Comparison of ENCODE assay signal across 17 cellular contexts in the genomic region with DNA sequence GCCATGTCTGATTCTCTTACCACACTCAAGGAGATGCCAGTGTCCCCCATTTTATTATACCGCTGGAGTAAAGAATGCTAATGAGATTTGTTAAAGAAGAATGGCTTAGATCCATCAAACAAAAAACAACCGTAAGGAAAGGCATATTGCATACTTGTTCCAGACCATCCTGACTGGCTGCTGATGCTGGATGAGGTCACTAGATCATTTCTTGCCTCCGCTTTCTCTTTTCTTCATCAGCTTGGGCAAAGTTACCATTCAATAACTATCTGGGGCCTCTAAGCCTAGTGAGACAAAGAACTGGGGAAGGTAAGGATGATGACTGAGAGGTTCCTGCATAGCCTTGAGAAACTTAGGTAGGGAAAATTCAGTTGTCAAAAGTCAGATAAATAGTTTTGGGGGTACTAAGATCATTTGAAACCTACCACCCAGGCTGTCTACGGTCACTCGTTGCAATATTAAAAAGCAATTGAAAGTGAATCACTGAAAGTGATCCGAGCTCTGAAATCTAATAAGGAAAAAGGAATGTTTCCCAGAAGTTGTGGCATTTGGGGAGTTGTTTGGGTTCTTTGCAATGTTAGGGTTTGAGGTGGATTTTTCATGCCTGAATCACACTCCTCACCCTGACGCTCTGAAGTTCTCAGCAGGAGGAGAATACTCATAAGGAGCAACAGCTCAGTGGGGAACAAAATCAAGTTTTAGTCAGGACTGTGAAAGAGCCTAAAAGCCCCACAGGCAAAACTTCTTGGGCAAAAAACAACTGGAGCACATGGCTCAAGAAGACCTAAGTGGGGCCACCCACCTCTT.
DNase-seq lines count a peak whose midpoint lies in the region; ATAC-seq and TF ChIP-seq lines count a peak whose summit lies in the region.
"Had no signal": no experiment of that assay in that cellular context is flagged by ENCODE, and none has a peak within 500 bp of the region (broad histone marks: within the 10 kb centered on the region; RNA-seq: fewer than 3 reads in every experiment).

No MANE protein-coding gene starts in this region.

- POLR2A ChIA-PET in MCF 10A (lab: Yijun Ruan, JAX), result interaction anchor here (0.6 to 1.8 kb wide), 11 partner anchors 8 to 630 kb away, joined by 3 to 4 read pairs (median 3); partner anchors contain the start of gene DUSP10

- H3K36me3 ChIP-seq in breast epithelium (no peaks in the 10 kb centered on the region), lower lobe of right lung (no peaks in the 10 kb centered on the region)
- H3K36me3 ChIP-seq: gastrocnemius medialis, spleen, tibial nerve had no signal

- no peaks in the 10 kb centered on the region for H3K36me3 Mint-ChIP-seq in MCF 10A (ENCODE audit: insufficient read depth, unreplicated experiment)

- CTCF ChIA-PET in MCF 10A (lab: Yijun Ruan, JAX), result interaction anchor here (0.6 to 2.5 kb wide), 7 partner anchors 8 to 629 kb away, joined by 3 to 10 read pairs (median 3); partner anchors contain the start of gene DUSP10

- peak overlapping the region; percentile 28 for H3K4me3 Mint-ChIP-seq in MCF 10A (ENCODE audit: unreplicated experiment)
- H3K4me3 Mint-ChIP-seq: nephron progenitor cell had no signal

- H3K27me3 ChIP-seq in breast epithelium (no peaks in the 10 kb centered on the region), lower lobe of right lung (ENCODE audit: low read depth) (no peaks in the 10 kb centered on the region)
- H3K27me3 ChIP-seq: gastrocnemius medialis, spleen, tibial nerve had no signal

- BruUV-seq in MCF 10A (replicated peaks; lab: Mats Ljungman, UMichigan), result TSS peak; percentile 51

- intact Hi-C loops in MCF 10A (cut with micrococcal nuclease) (loop anchor here (2.0 kb wide), 2 partner anchors 82 to 84 kb away; no protein-coding TSS in a partner anchor), breast epithelium (cut with DNase I; ENCODE audit: low total_unique reads) (no loop called here), cardiac septum (cut with DNase I) (no loop called here), lower lobe of right lung (cut with DNase I) (no loop called here)

- H3K9me3 ChIP-seq in breast epithelium (no peaks in the 10 kb centered on the region), lower lobe of right lung (no peaks in the 10 kb centered on the region)
- H3K9me3 ChIP-seq: gastrocnemius medialis, spleen, tibial nerve had no signal

- H3K4me3 ChIP-seq in breast epithelium, result no peak overlapping the region
- H3K4me3 ChIP-seq in foreskin fibroblast (ENCODE audit: low read depth in 1 of 2, low read length in 2 of 2), result no peak overlapping the region
- H3K4me3 ChIP-seq in lower lobe of right lung, result no peak overlapping the region
- H3K4me3 ChIP-seq: gastrocnemius medialis, spleen, tibial nerve had no signal

- no peak for ATAC-seq in HG02970 (IDR thresholded peaks at IDR 0.05; ENCODE audit: low FRiP score, unreplicated experiment)
- no peak for ATAC-seq in esophagus mucosa
- ATAC-seq in lower lobe of right lung, result no peak
- ATAC-seq: gastrocnemius medialis had no signal

- H3K27ac ChIP-seq in breast epithelium (no peak overlapping the region), lower lobe of right lung (no peak overlapping the region)
- H3K27ac ChIP-seq: 22Rv1, gastrocnemius medialis, spleen, tibial nerve had no signal

- H3K9me3 Mint-ChIP-seq in MCF 10A (ENCODE audit: unreplicated experiment), result no peaks in the 10 kb centered on the region
- H3K9me3 Mint-ChIP-seq: activated T-helper 2 cell treated with anti-CD3 and anti-CD28 coated beads, Interferon-gamma antibody, Interleukin-2, Interleukin-4, amounts not matched to agents 10 μg/mL and 5 μg/mL and 100 μg/mL, durations not matched to agents 14 hours and 24 hours and 36 hours; nephron progenitor cell had no signal

- H3K4me1 Mint-ChIP-seq in MCF 10A (ENCODE audit: insufficient read depth, unreplicated experiment), result peaks cover 20% of the 10 kb centered on the region

- H3K27ac Mint-ChIP-seq in MCF 10A (ENCODE audit: low read depth, unreplicated experiment), result peak overlapping the region; percentile 94
- H3K27ac Mint-ChIP-seq: activated T-helper 2 cell treated with anti-CD3 and anti-CD28 coated beads, Interferon-gamma antibody, Interleukin-2, Interleukin-4, amounts not matched to agents 10 μg/mL and 5 μg/mL and 100 μg/mL, durations not matched to agents 14 hours and 24 hours and 36 hours; nephron progenitor cell had no signal

- TF ChIP-seq POLR2A in breast epithelium (IDR thresholded peaks at IDR 0.05), result no peak

- no peaks in the 10 kb centered on the region for H3K4me1 ChIP-seq in breast epithelium
- no peaks in the 10 kb centered on the region for H3K4me1 ChIP-seq in lower lobe of right lung
- H3K4me1 ChIP-seq: gastrocnemius medialis, spleen had no signal

- TF ChIP-seq CTCF in MCF 10A (IDR thresholded peaks at IDR 0.05; ENCODE audit: unreplicated experiment) (no peak), breast epithelium (IDR thresholded peaks at IDR 0.05) (no peak), foreskin fibroblast (IDR thresholded peaks at IDR 0.05; ENCODE audit: low read depth, low read length) (no peak), lower lobe of right lung (IDR thresholded peaks at IDR 0.05) (no peak)

- DNase-seq in MCF 10A (ENCODE audit: unreplicated experiment), result peak; percentile 81
- no peak for DNase-seq in breast epithelium (ENCODE audit: low spot score in 2 of 2)
- DNase-seq in amniotic stem cell (lab: John Stamatoyannopoulos, UW), result peak; percentile 60
- DNase-seq in foreskin fibroblast, result peak; percentile 44 to 89
- no peak for DNase-seq in cardiac septum (ENCODE audit: low spot score)
- no peak for DNase-seq in lower lobe of right lung
- DNase-seq: gastrocnemius medialis, NCI-H1092 treated with DMSO at 0.1 percent for 48 hours, NCI-H446, nephron progenitor cell, spleen, T-helper 2 cell had no signal

- no peaks in the 10 kb centered on the region for H3K27me3 Mint-ChIP-seq in MCF 10A (ENCODE audit: insufficient read depth, unreplicated experiment)

Comparison
In these comparisons a context has a peak if more than half of its experiments do, and no peak if none do; other contexts are left out.
1. DNase-seq: peak in MCF 10A (single experiment), amniotic stem cell (single experiment) and foreskin fibroblast (2 of 2); none in breast epithelium (0 of 2), cardiac septum (single experiment) and lower lobe of right lung (single experiment).